19 cellular contexts compared by ENCODE assay signal in genomic region chr18:567119-567518, GRCh38. TPM values are rescaled to one million over a fixed set of nuclear protein-coding genes. Genes with fewer than 3 reads are reported as not detected.
DNase-seq lines count a peak whose midpoint lies in the region; ATAC-seq and TF ChIP-seq lines count a peak whose summit lies in the region.
"Had no signal": no experiment of that assay in that cellular context is flagged by ENCODE, and none has a peak within 500 bp of the region (broad histone marks: within the 10 kb centered on the region; RNA-seq: fewer than 3 reads in every experiment).

No MANE protein-coding gene starts in this region.

- H3K79me2 ChIP-seq in smooth muscle cell (ENCODE audit: low read depth) = no peaks in the 10 kb centered on the region

- WGBS in smooth muscle cell (ENCODE audit: low lambda C conversion rate) = 32% methylated on average over 3 of the region's 3 CpGs

- H2AFZ ChIP-seq in smooth muscle cell (ENCODE audit: low read depth) = no peak overlapping the region

- peaks cover 4% of the 10 kb centered on the region for H3K9me3 Mint-ChIP-seq in glutamatergic neuron (ENCODE audit: unreplicated experiment)

- TF ChIP-seq CTCF in smooth muscle cell (IDR thresholded peaks at IDR 0.05; ENCODE audit: borderline replicate concordance, insufficient read depth, poor library complexity, severe bottlenecking) = no peak
- no peak for TF ChIP-seq CTCF in foreskin fibroblast (IDR thresholded peaks at IDR 0.05; ENCODE audit: low read depth, low read length)
- no peak for TF ChIP-seq CTCF in glutamatergic neuron (IDR thresholded peaks at IDR 0.05; ENCODE audit: partially characterized antibody, unreplicated experiment)

- H3K27ac ChIP-seq in smooth muscle cell (ENCODE audit: low read depth) = no peak overlapping the region
- H3K27ac ChIP-seq: SK-N-MC had no signal

- H3K27me3 Mint-ChIP-seq in glutamatergic neuron (ENCODE audit: unreplicated experiment) = peaks cover 2% of the 10 kb centered on the region

- H3K9ac ChIP-seq in smooth muscle cell (ENCODE audit: low read depth) = no peak overlapping the region

- no peaks in the 10 kb centered on the region for H3K27me3 ChIP-seq in smooth muscle cell (ENCODE audit: low read depth)

- no peak for ATAC-seq in GM18868 (IDR thresholded peaks at IDR 0.05; ENCODE audit: unreplicated experiment)

- H3K4me1 Mint-ChIP-seq in glutamatergic neuron (ENCODE audit: low read depth, unreplicated experiment) = no peaks in the 10 kb centered on the region

- H3K36me3 Mint-ChIP-seq in glutamatergic neuron (ENCODE audit: unreplicated experiment) = no peaks in the 10 kb centered on the region
- H3K36me3 Mint-ChIP-seq: CD14-positive monocyte had no signal

- no peaks in the 10 kb centered on the region for H3K9me3 ChIP-seq in smooth muscle cell (replicated peaks; ENCODE audit: low read depth)

- H3K27ac Mint-ChIP-seq in glutamatergic neuron (ENCODE audit: unreplicated experiment) = no peak overlapping the region
- H3K27ac Mint-ChIP-seq: CD14-positive monocyte had no signal

- no peaks in the 10 kb centered on the region for H3K36me3 ChIP-seq in smooth muscle cell (ENCODE audit: low read depth)

- peaks cover 4% of the 10 kb centered on the region for H3K4me1 ChIP-seq in smooth muscle cell (ENCODE audit: low read depth)

- H4K20me1 ChIP-seq in smooth muscle cell (ENCODE audit: low read depth) = no peaks in the 10 kb centered on the region

- DNase-seq in EH (ENCODE audit: low read depth) (peak; percentile 41), astrocyte of the hippocampus (ENCODE audit: low read depth, low spot score) (peak; percentile 12), left kidney (ENCODE audit: low read depth, low spot score) (peak; percentile 26), smooth muscle cell (lab: John Stamatoyannopoulos, UW; ENCODE audit: unreplicated experiment) (no peak), foreskin fibroblast (no peak), glutamatergic neuron (no peak)
- DNase-seq: AML-193; COR-L47; KG1; MV-4-11; NCI-H1694 treated with DMSO at 0.1 percent for 48 hours; NCI-H748 treated with DMSO at 0.1 percent for 48 hours; NK-92 treated with Interleukin-12 subunit alpha and Interleukin-12 subunit beta, amount 100 ng/mL, for 24 hours; Right ventricle myocardium superior had no signal

- no peak overlapping the region for H3K4me3 Mint-ChIP-seq in glutamatergic neuron (ENCODE audit: unreplicated experiment)
- H3K4me3 Mint-ChIP-seq: CD14-positive monocyte had no signal

- H3K4me3 ChIP-seq in smooth muscle cell (no peak overlapping the region), foreskin fibroblast (ENCODE audit: low read depth in 1 of 2, low read length in 2 of 2) (no peak overlapping the region)
- H3K4me3 ChIP-seq: SK-N-MC had no signal

- no peaks in the 10 kb centered on the region for H3F3A ChIP-seq in smooth muscle cell (ENCODE audit: low read depth)

- peak overlapping the region; percentile 25 for H3K4me2 ChIP-seq in smooth muscle cell

RNA-seq across cellular contexts. Expression of gene CETN1, which starts 13.1 kb away (rescaled TPM):
- total RNA-seq in smooth muscle cell (not detected in 2 replicates), glutamatergic neuron (ENCODE audit: unreplicated experiment) (not detected)
- polyA plus RNA-seq in smooth muscle cell = not detected in 2 replicates
- total RNA-seq: H4, NCI-H460, Right ventricle myocardium superior had no signal
- polyA plus RNA-seq: CD14-positive monocyte had no signal

RNA-seq across cellular contexts. Expression of gene CLUL1, which starts 29.7 kb away (rescaled TPM):
- total RNA-seq in smooth muscle cell (1.2 and 6.4 TPM in 2 replicates), glutamatergic neuron (ENCODE audit: unreplicated experiment) (3.8 TPM)
- polyA plus RNA-seq in smooth muscle cell = 1.1 and 2.2 TPM in 2 replicates
- total RNA-seq: NCI-H460 had no signal
- polyA plus RNA-seq: CD14-positive monocyte had no signal

Comparison
In these comparisons a context has a peak if more than half of its experiments do, and no peak if none do; other contexts are left out.
1. DNase-seq: peak in EH (single experiment), astrocyte of the hippocampus (single experiment) and left kidney (single experiment); none in smooth muscle cell (single experiment), foreskin fibroblast (0 of 2) and glutamatergic neuron (single experiment).